ENCODE assay signal across 11 cellular contexts in the genomic region with DNA sequence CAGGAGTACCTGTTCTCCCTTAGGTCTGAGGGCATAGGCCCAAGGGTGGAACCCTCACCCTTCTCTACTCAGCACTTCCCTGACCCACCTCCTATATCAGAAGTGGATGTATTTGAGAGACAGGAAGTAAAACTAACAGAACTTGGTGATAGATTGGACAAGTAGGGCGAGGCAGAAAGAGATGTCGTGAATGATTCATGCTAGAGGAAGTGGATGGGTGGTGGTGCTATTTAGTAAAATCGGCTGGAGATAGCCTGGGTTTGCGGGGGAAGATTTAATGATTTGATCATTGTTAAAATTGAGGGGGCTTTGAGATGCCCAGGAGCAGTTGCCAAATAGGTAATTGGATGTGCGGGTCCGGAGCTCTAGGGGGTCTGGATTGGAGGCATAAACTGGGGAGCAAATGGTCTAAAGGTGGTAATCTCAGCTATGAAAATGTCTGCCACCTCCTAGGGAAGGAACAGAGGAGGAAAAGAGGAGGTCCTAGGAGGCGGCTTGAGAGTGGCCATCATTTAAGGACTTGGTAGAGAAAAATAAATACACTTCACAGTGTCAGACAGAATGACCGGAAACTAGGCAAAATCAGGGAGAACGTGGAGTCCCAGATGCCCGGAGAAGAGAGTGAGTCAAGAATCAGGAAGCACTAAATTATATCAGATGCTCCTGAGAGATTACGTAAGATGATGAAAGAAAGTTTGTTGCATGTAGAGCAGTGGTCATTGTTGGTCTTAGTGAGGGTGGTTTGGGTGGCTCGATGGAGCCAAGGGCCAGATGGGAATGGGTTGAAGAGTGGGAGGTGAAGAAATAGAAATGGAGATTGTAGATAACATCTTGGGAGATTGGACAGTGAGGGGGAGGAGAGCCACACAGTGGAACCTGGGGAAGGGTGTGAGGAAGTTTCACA.
DNase-seq lines count a peak whose midpoint lies in the region; ATAC-seq and TF ChIP-seq lines count a peak whose summit lies in the region.
"Had no signal": no experiment of that assay in that cellular context is flagged by ENCODE, and none has a peak within 500 bp of the region (broad histone marks: within the 10 kb centered on the region; RNA-seq: fewer than 3 reads in every experiment).

No MANE protein-coding gene starts in this region.

- H3K36me3 Mint-ChIP-seq in type B pancreatic cell (peaks cover 4% of the 10 kb centered on the region), endothelial cell (ENCODE audit: low read depth, unreplicated experiment) (peaks cover 3% of the 10 kb centered on the region)

- no peaks in the 10 kb centered on the region for H3K9me3 ChIP-seq in BE2C
- H3K9me3 ChIP-seq: heart right ventricle, ovary, Peyer's patch had no signal

- H3K27me3 ChIP-seq in BE2C = no peaks in the 10 kb centered on the region
- H3K27me3 ChIP-seq: heart right ventricle, ovary, Peyer's patch had no signal

- ATAC-seq in Right ventricle myocardium superior (ENCODE audit: poor library complexity) (peak; percentile 60), Right ventricle myocardium inferior (no peak), GM18519 (IDR thresholded peaks at IDR 0.05; ENCODE audit: low FRiP score, unreplicated experiment) (no peak)

- H3K9me3 Mint-ChIP-seq in type B pancreatic cell = peaks cover 10% of the 10 kb centered on the region
- H3K9me3 Mint-ChIP-seq in endothelial cell (ENCODE audit: unreplicated experiment) = no peaks in the 10 kb centered on the region

- TF ChIP-seq CTCF in type B pancreatic cell (conservative IDR thresholded peaks at IDR 0.05) = no peak
- TF ChIP-seq CTCF in endothelial cell (IDR thresholded peaks at IDR 0.05; ENCODE audit: unreplicated experiment) = no peak
- TF ChIP-seq CTCF in BE2C (IDR thresholded peaks at IDR 0.05; ENCODE audit: low read depth, low read length) = no peak

- peaks cover 8% of the 10 kb centered on the region; the same call in 1 of the 2 replicates for H3K4me1 ChIP-seq in BE2C

- DNase-seq in Right ventricle myocardium superior (no peak), Right ventricle myocardium inferior (ENCODE audit: missing footprints) (no peak), SHP77 (lab: John Stamatoyannopoulos, UW) (peak; percentile 18 to 52), fibroblast of gingiva (ENCODE audit: low read depth) (peak; percentile 28), type B pancreatic cell (ENCODE audit: extremely low spot score, unreplicated experiment) (no peak), endothelial cell (ENCODE audit: low spot score) (no peak), BE2C (no peak)
- DNase-seq: heart right ventricle, ovary had no signal

- H3K4me3 Mint-ChIP-seq in type B pancreatic cell = peak overlapping the region; percentile 7
- no peak overlapping the region for H3K4me3 Mint-ChIP-seq in endothelial cell (ENCODE audit: unreplicated experiment)

- peaks cover 20% of the 10 kb centered on the region for H3K4me1 Mint-ChIP-seq in type B pancreatic cell (ENCODE audit: unreplicated experiment)
- peaks cover 30% of the 10 kb centered on the region for H3K4me1 Mint-ChIP-seq in endothelial cell (ENCODE audit: unreplicated experiment)

- H3K27ac Mint-ChIP-seq in type B pancreatic cell = peak overlapping the region; percentile 9
- no peak overlapping the region for H3K27ac Mint-ChIP-seq in endothelial cell (ENCODE audit: unreplicated experiment)

- H3K4me3 ChIP-seq in BE2C (ENCODE audit: low read depth, low read length) = no peak overlapping the region
- H3K4me3 ChIP-seq: heart right ventricle, ovary, Peyer's patch had no signal

- intact Hi-C loops in Right ventricle myocardium superior (cut with DNase I) (no loop called here), Right ventricle myocardium inferior (cut with DNase I) (no loop called here)

- no peaks in the 10 kb centered on the region for H3K27me3 Mint-ChIP-seq in type B pancreatic cell
- H3K27me3 Mint-ChIP-seq in endothelial cell (ENCODE audit: unreplicated experiment) = peaks cover 6% of the 10 kb centered on the region

- no peaks in the 10 kb centered on the region for H3K36me3 ChIP-seq in BE2C
- H3K36me3 ChIP-seq: heart right ventricle, ovary, Peyer's patch had no signal

Comparison
In these comparisons a context has a peak if more than half of its experiments do, and no peak if none do; other contexts are left out.
1. DNase-seq: peak in SHP77 (2 of 2) and fibroblast of gingiva (single experiment); none in Right ventricle myocardium superior (single experiment), Right ventricle myocardium inferior (single experiment), type B pancreatic cell (single experiment), endothelial cell (single experiment) and BE2C (single experiment).